ENCODE assay signal across 18 cellular contexts in the genomic region with DNA sequence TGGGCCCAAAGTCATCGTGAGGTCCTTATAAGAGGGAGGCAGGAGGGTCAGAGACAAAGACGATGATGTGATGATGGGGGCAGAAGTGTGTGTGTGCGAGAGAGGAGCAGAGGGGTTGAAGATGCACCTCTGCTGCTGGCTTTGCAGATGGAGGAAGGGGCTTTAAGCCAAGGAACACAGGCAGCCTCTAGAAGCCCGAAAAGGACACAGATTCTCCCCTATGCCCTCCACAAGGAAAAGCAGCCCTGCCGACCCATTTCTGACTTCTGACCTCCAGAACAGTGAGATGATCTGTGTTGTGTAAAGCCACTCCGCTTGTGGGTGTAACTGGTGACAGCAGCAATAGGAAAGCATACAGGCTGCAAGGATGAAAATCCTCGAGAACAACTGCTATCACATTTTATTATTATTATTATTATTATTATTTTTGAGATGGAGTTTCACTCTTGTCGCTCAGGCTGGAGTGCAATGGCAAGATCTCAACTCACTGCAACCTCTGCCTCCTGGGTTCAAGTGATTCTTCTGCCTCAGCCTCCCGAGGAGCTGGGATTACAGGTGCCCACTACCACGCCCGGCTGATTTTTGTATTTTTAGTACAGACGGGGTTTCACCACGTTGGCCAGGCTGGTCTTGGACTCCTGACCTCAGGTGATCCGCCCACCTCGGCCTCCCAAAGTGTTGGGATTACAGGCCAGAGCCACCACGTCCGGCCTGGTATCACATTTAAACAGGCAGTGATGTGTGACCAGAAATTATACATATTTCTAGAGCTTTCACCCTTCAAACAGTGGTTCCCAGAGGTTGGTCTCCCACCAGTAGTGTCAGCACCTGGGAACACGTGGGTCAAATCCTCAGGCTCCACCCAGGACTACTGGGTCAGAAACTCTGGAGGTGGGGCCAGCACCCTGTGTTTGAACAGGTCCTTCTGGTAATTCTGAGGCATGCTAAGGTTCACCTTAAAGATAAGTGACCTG.
DNase-seq lines count a peak whose midpoint lies in the region; ATAC-seq, FAIRE-seq and TF ChIP-seq lines count a peak whose summit lies in the region.
"Had no signal": no experiment of that assay in that cellular context is flagged by ENCODE, and none has a peak within 500 bp of the region (broad histone marks: within the 10 kb centered on the region; RNA-seq: fewer than 3 reads in every experiment).

No MANE protein-coding gene starts in this region.

- H3K27me3 ChIP-seq in small intestine (ENCODE audit: control insufficient read depth in 2 of 2, insufficient read depth in 2 of 2, low read length in 2 of 2): no peaks in the 10 kb centered on the region
- no peaks in the 10 kb centered on the region for H3K27me3 ChIP-seq in body of pancreas

- H3K4me1 Mint-ChIP-seq in activated CD4-positive, alpha-beta T cell treated with anti-CD3 and anti-CD28 coated beads, Interleukin-2, amount 10 ng/mL, durations not matched to agents 24 days and 14 days: peaks cover 26% of the 10 kb centered on the region
- peaks cover 24% of the 10 kb centered on the region for H3K4me1 Mint-ChIP-seq in activated CD4-positive, alpha-beta T cell treated with anti-CD3 and anti-CD28 coated beads, Interleukin-2, amount 10 ng/mL, durations not matched to agents 7 days and 5 days

- H3K9me3 Mint-ChIP-seq in activated CD4-positive, alpha-beta T cell treated with anti-CD3 and anti-CD28 coated beads, Interleukin-2, amount 10 ng/mL, durations not matched to agents 24 days and 14 days: no peaks in the 10 kb centered on the region
- H3K9me3 Mint-ChIP-seq in activated CD4-positive, alpha-beta T cell treated with anti-CD3 and anti-CD28 coated beads, Interleukin-2, amount 10 ng/mL, durations not matched to agents 7 days and 5 days: no peaks in the 10 kb centered on the region
- H3K9me3 Mint-ChIP-seq: IgD-negative memory B cell had no signal

- peaks cover 1% of the 10 kb centered on the region for H3K36me3 Mint-ChIP-seq in activated CD4-positive, alpha-beta T cell treated with anti-CD3 and anti-CD28 coated beads, Interleukin-2, amount 10 ng/mL, durations not matched to agents 24 days and 14 days (ENCODE audit: low read depth)
- no peaks in the 10 kb centered on the region for H3K36me3 Mint-ChIP-seq in activated CD4-positive, alpha-beta T cell treated with anti-CD3 and anti-CD28 coated beads, Interleukin-2, amount 10 ng/mL, durations not matched to agents 7 days and 5 days (ENCODE audit: low read depth)
- H3K36me3 Mint-ChIP-seq: IgD-negative memory B cell had no signal

- H3K4me3 Mint-ChIP-seq in activated CD4-positive, alpha-beta T cell treated with anti-CD3 and anti-CD28 coated beads, Interleukin-2, amount 10 ng/mL, durations not matched to agents 24 days and 14 days: no peak overlapping the region
- no peak overlapping the region for H3K4me3 Mint-ChIP-seq in activated CD4-positive, alpha-beta T cell treated with anti-CD3 and anti-CD28 coated beads, Interleukin-2, amount 10 ng/mL, durations not matched to agents 7 days and 5 days
- H3K4me3 Mint-ChIP-seq: IgD-negative memory B cell had no signal

- CTCF ChIA-PET in activated CD4-positive, alpha-beta T cell treated with anti-CD3 and anti-CD28 coated beads, Interleukin-2, amount 10 ng/mL, durations not matched to agents 7 days and 5 days (lab: Charles Lee): interaction anchor here (1.1 to 2.0 kb wide), 5 partner anchors 14 to 166 kb away, joined by 3 to 7 read pairs (median 4); no protein-coding TSS in a partner anchor

- TF ChIP-seq CTCF in coronary artery (IDR thresholded peaks at IDR 0.05) (no peak), body of pancreas (IDR thresholded peaks at IDR 0.05) (no peak)

- H3K36me3 ChIP-seq in small intestine (ENCODE audit: control insufficient read depth in 2 of 2, insufficient read depth in 2 of 2, low read length in 2 of 2) (no peaks in the 10 kb centered on the region), body of pancreas (replicated peaks in 1 of 2; ENCODE audit: insufficient read depth in 1 of 2, low read depth in 2 of 2) (no peaks in the 10 kb centered on the region)

- no peak for ATAC-seq in body of pancreas

- FAIRE-seq in small intestine (lab: Jason Lieb, UNC): no peak
- FAIRE-seq: GM12892 had no signal

- no peaks in the 10 kb centered on the region for H3K9me3 ChIP-seq in small intestine (ENCODE audit: control insufficient read depth, low read depth)
- H3K9me3 ChIP-seq in body of pancreas: no peaks in the 10 kb centered on the region

- 65 to 78% (median 71%) methylated on average over 18 of the region's 18 CpGs for whole genome bisulfite sequencing in small intestine, 3 donors
- WGBS in body of pancreas, 2 donors: 87 to 88% methylated on average over 13 to 18 of the region's 18 CpGs

- no peak overlapping the region for H3K4me3 ChIP-seq in coronary artery
- H3K4me3 ChIP-seq in small intestine (ENCODE audit: low read depth in 1 of 2, low read length in 2 of 2): no peak overlapping the region
- H3K4me3 ChIP-seq in body of pancreas: no peak overlapping the region

- H3K27me3 Mint-ChIP-seq in activated CD4-positive, alpha-beta T cell treated with anti-CD3 and anti-CD28 coated beads, Interleukin-2, amount 10 ng/mL, durations not matched to agents 24 days and 14 days: no peaks in the 10 kb centered on the region
- H3K27me3 Mint-ChIP-seq in activated CD4-positive, alpha-beta T cell treated with anti-CD3 and anti-CD28 coated beads, Interleukin-2, amount 10 ng/mL, durations not matched to agents 7 days and 5 days: no peaks in the 10 kb centered on the region
- H3K27me3 Mint-ChIP-seq: IgD-negative memory B cell had no signal

- H3K4me1 ChIP-seq in small intestine (ENCODE audit: control insufficient read depth in 2 of 2, insufficient read depth in 1 of 2, low read depth in 1 of 2, low read length in 1 of 2): peaks cover 5 to 6% of the 10 kb centered on the region in 2 donors
- peaks cover 35% of the 10 kb centered on the region for H3K4me1 ChIP-seq in body of pancreas

- intact Hi-C loops in activated CD4-positive, alpha-beta T cell treated with anti-CD3 and anti-CD28 coated beads, Interleukin-2, amount 10 ng/mL, durations not matched to agents 24 days and 14 days (cut with micrococcal nuclease): no loop called here
- intact Hi-C loops in body of pancreas (cut with DNase I): no loop called here

- DNase-seq in activated CD4-positive, alpha-beta T cell treated with anti-CD3 and anti-CD28 coated beads, Interleukin-2, amount 10 ng/mL, durations not matched to agents 24 days and 14 days: no peak
- DNase-seq in activated CD4-positive, alpha-beta T cell treated with anti-CD3 and anti-CD28 coated beads, Interleukin-2, amount 50 U/mL, for 1 hour: no peak
- DNase-seq in coronary artery (ENCODE audit: low spot score) (peak; percentile 41), small intestine (peak; percentile 90), anterior cingulate cortex (lab: John Stamatoyannopoulos, UW) (no peak), body of pancreas (no peak)
- no peak for DNase-seq in activated CD4-positive, alpha-beta T cell treated with anti-CD3 and anti-CD28 coated beads, Interleukin-2, amount 10 ng/mL, durations not matched to agents 7 days and 5 days
- DNase-seq: 8988T, COR-L47, GOT3, NCI-H1436, NCI-H2029 treated with DMSO at 0.1 percent for 48 hours, NCI-H524, RPMI8226 had no signal

- H3K27ac ChIP-seq in coronary artery: no peak overlapping the region
- H3K27ac ChIP-seq in small intestine (ENCODE audit: low read depth in 1 of 2, low read length in 1 of 2): no peak overlapping the region
- no peak overlapping the region for H3K27ac ChIP-seq in body of pancreas
- H3K27ac ChIP-seq: C4-2B had no signal

- POLR2A ChIA-PET in activated CD4-positive, alpha-beta T cell treated with anti-CD3 and anti-CD28 coated beads, Interleukin-2, amount 10 ng/mL, durations not matched to agents 7 days and 5 days (lab: Charles Lee): no interaction called here

- peak; percentile 96 for TF ChIP-seq EP300 in Ishikawa (IDR thresholded peaks at IDR 0.05; ENCODE audit: borderline replicate concordance)

- peak overlapping the region; percentile 29 for H3K27ac Mint-ChIP-seq in activated CD4-positive, alpha-beta T cell treated with anti-CD3 and anti-CD28 coated beads, Interleukin-2, amount 10 ng/mL, durations not matched to agents 24 days and 14 days
- no peak overlapping the region for H3K27ac Mint-ChIP-seq in activated CD4-positive, alpha-beta T cell treated with anti-CD3 and anti-CD28 coated beads, Interleukin-2, amount 10 ng/mL, durations not matched to agents 7 days and 5 days
- H3K27ac Mint-ChIP-seq: IgD-negative memory B cell had no signal

- no peak for TF ChIP-seq POLR2A in body of pancreas (IDR thresholded peaks at IDR 0.05)

- TF ChIP-seq RAD21 in Ishikawa (IDR thresholded peaks at IDR 0.05; ENCODE audit: low read depth): no peak

TF ChIP-seq in Ishikawa, 13 proteins besides CTCF, POLR2A, EP300 and RAD21 (continues in another document):
- TF ChIP-seq, protein P1, sequence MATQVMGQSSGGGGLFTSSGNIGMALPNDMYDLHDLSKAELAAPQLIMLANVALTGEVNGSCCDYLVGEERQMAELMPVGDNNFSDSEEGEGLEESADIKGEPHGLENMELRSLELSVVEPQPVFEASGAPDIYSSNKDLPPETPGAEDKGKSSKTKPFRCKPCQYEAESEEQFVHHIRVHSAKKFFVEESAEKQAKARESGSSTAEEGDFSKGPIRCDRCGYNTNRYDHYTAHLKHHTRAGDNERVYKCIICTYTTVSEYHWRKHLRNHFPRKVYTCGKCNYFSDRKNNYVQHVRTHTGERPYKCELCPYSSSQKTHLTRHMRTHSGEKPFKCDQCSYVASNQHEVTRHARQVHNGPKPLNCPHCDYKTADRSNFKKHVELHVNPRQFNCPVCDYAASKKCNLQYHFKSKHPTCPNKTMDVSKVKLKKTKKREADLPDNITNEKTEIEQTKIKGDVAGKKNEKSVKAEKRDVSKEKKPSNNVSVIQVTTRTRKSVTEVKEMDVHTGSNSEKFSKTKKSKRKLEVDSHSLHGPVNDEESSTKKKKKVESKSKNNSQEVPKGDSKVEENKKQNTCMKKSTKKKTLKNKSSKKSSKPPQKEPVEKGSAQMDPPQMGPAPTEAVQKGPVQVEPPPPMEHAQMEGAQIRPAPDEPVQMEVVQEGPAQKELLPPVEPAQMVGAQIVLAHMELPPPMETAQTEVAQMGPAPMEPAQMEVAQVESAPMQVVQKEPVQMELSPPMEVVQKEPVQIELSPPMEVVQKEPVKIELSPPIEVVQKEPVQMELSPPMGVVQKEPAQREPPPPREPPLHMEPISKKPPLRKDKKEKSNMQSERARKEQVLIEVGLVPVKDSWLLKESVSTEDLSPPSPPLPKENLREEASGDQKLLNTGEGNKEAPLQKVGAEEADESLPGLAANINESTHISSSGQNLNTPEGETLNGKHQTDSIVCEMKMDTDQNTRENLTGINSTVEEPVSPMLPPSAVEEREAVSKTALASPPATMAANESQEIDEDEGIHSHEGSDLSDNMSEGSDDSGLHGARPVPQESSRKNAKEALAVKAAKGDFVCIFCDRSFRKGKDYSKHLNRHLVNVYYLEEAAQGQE (IDR thresholded peaks at IDR 0.05; ENCODE audit: low read depth): no peak
- 0 out of 2 replicates have a peak, but pooled peaks have one; percentile 23 for TF ChIP-seq CREB1 (IDR thresholded peaks at IDR 0.05; ENCODE audit: low read depth)
- TF ChIP-seq EGR1 (IDR thresholded peaks at IDR 0.05): peak; percentile 82
- TF ChIP-seq TAF1 (IDR thresholded peaks at IDR 0.05; ENCODE audit: low read depth): no peak
- peak; percentile 77 for TF ChIP-seq TEAD4 (IDR thresholded peaks at IDR 0.05)
- TF ChIP-seq YY1 (IDR thresholded peaks at IDR 0.05; ENCODE audit: low read depth): no peak
- peak; percentile 96 for TF ChIP-seq TCF12 (IDR thresholded peaks at IDR 0.05; ENCODE audit: low read depth)

Comparison
In these comparisons a context has a peak if more than half of its experiments do, and no peak if none do; other contexts are left out.
1. DNase-seq: peak in coronary artery (single experiment) and small intestine (single experiment); none in activated CD4-positive, alpha-beta T cell treated with anti-CD3 and anti-CD28 coated beads, Interleukin-2, amount 10 ng/mL, durations not matched to agents 24 days and 14 days (single experiment), activated CD4-positive, alpha-beta T cell treated with anti-CD3 and anti-CD28 coated beads, Interleukin-2, amount 50 U/mL, for 1 hour (single experiment), activated CD4-positive, alpha-beta T cell treated with anti-CD3 and anti-CD28 coated beads, Interleukin-2, amount 10 ng/mL, durations not matched to agents 7 days and 5 days (single experiment), anterior cingulate cortex (0 of 58) and body of pancreas (0 of 4).